8 cellular contexts compared by ENCODE assay signal in genomic region chr16:1612320-1613111, GRCh38. TPM values are rescaled to one million over a fixed set of nuclear protein-coding genes. Genes with fewer than 3 reads are reported as not detected.
DNase-seq lines count a peak whose midpoint lies in the region; ATAC-seq and TF ChIP-seq lines count a peak whose summit lies in the region.

Gene CRAMP1 (plus strand): TSS chr16:1612360. CDS start chr16:1614640, 2,280 bp downstream.

- WGBS in stomach, 5 donors = 0 to 1% (median 1%) methylated on average over 42 to 100 of the region's 101 CpGs

- TF ChIP-seq POLR2A in breast epithelium (IDR thresholded peaks at IDR 0.05) = no peak
- no peak for TF ChIP-seq POLR2A in stomach (IDR thresholded peaks at IDR 0.05)

- peaks cover 38% of the 10 kb centered on the region for H3K79me2 ChIP-seq in OCI-LY1 (ENCODE audit: insufficient read depth, low read length)

- CTCF ChIA-PET in CD8-positive, alpha-beta memory T cell (lab: Charles Lee) = interaction anchor here (2.2 kb wide), 1 partner anchor 93 kb away, joined by 8 read pairs; the partner anchor contains the start of gene MAPK8IP3

- peak within 1 kb of the TSS; percentile 80 for H3K9ac ChIP-seq in OCI-LY1 (ENCODE audit: low read length)

- H2AFZ ChIP-seq in OCI-LY1 (ENCODE audit: low read length) = no peak within 1 kb of the TSS

- H3K27me3 Mint-ChIP-seq in CD8-positive, alpha-beta memory T cell = peaks cover 15 to 17% of the 10 kb centered on the region in 2 donors

- H3K4me3 ChIP-seq in CD8-positive, alpha-beta memory T cell (ENCODE audit: low read length) = peak within 1 kb of the TSS; percentile 67
- H3K4me3 ChIP-seq in OCI-LY1 (ENCODE audit: low read depth, low read length, poor library complexity, severe bottlenecking) (peak within 1 kb of the TSS; percentile 99), breast epithelium (peak within 1 kb of the TSS; percentile 87 to 96 (median 88)), left lung (peak within 1 kb of the TSS; percentile 81 to 89), stomach (peak within 1 kb of the TSS; percentile 96 to 100 (median 98))

- peak within 1 kb of the TSS; percentile 87 to 93 (median 88) for H3K4me3 Mint-ChIP-seq in CD8-positive, alpha-beta memory T cell

- TF ChIP-seq CTCF in OCI-LY1 (IDR thresholded peaks at IDR 0.05; ENCODE audit: low read length) = no peak
- TF ChIP-seq CTCF in breast epithelium (IDR thresholded peaks at IDR 0.05) = no peak
- TF ChIP-seq CTCF in left lung (IDR thresholded peaks at IDR 0.05) = no peak
- no peak for TF ChIP-seq CTCF in stomach (IDR thresholded peaks at IDR 0.05)

- ATAC-seq in GM21786 (IDR thresholded peaks at IDR 0.05; ENCODE audit: unreplicated experiment) (peak; percentile 10), left lung (no peak), GM18909 (IDR thresholded peaks at IDR 0.05; ENCODE audit: poor library complexity, unreplicated experiment) (no peak)

- H3K27me3 ChIP-seq in CD8-positive, alpha-beta memory T cell (ENCODE audit: insufficient read depth, low read length, poor library complexity, severe bottlenecking) = peaks cover 6% of the 10 kb centered on the region
- H3K27me3 ChIP-seq in OCI-LY1 (ENCODE audit: insufficient read depth, low read length) = no peaks in the 10 kb centered on the region
- H3K27me3 ChIP-seq in breast epithelium = no peaks in the 10 kb centered on the region
- peaks cover 0 to 23% of the 10 kb centered on the region in 2 donors for H3K27me3 ChIP-seq in left lung
- no peaks in the 10 kb centered on the region for H3K27me3 ChIP-seq in stomach

- peak in 1 of 5 donors; percentile 54 for DNase-seq in CD8-positive, alpha-beta memory T cell
- DNase-seq in breast epithelium (ENCODE audit: low spot score in 2 of 2) (no peak), left lung (peak in 1 of 2 donors; percentile 36), stomach (no peak), NCI-H2107 (lab: John Stamatoyannopoulos, UW) (no peak)

- no peaks in the 10 kb centered on the region for H3K9me3 ChIP-seq in CD8-positive, alpha-beta memory T cell (ENCODE audit: low read length)
- H3K9me3 ChIP-seq in OCI-LY1 (ENCODE audit: low read length) (no peaks in the 10 kb centered on the region), breast epithelium (no peaks in the 10 kb centered on the region), left lung (no peaks in the 10 kb centered on the region), stomach (no peaks in the 10 kb centered on the region)

- H3K36me3 ChIP-seq in CD8-positive, alpha-beta memory T cell (ENCODE audit: insufficient read depth, low read length) = peaks cover 6% of the 10 kb centered on the region
- H3K36me3 ChIP-seq in OCI-LY1 (ENCODE audit: insufficient read depth, low read length) = peaks cover 23% of the 10 kb centered on the region
- no peaks in the 10 kb centered on the region for H3K36me3 ChIP-seq in breast epithelium
- H3K36me3 ChIP-seq in left lung = peaks cover 0 to 16% of the 10 kb centered on the region in 2 donors
- peaks cover 5 to 16% (median 13%) of the 10 kb centered on the region in 4 donors for H3K36me3 ChIP-seq in stomach

- intact Hi-C loops in breast epithelium (cut with DNase I; ENCODE audit: low total_unique reads) (no loop called here), left lung (cut with DNase I) (no loop called here), stomach (cut with DNase I; ENCODE audit: low total_unique reads) (no loop called here)

- H3K36me3 Mint-ChIP-seq in CD8-positive, alpha-beta memory T cell = peaks cover 8 to 25% (median 14%) of the 10 kb centered on the region in 3 donors

- peaks cover 26 to 44% (median 37%) of the 10 kb centered on the region in 3 donors for H3K4me1 Mint-ChIP-seq in CD8-positive, alpha-beta memory T cell

- no peaks in the 10 kb centered on the region for H4K20me1 ChIP-seq in OCI-LY1 (ENCODE audit: insufficient read depth, low read length)

- H3K9me2 ChIP-seq in OCI-LY1 (ENCODE audit: low read depth, low read length) = no peaks in the 10 kb centered on the region

- peak within 1 kb of the TSS; percentile 89 for H3K4me2 ChIP-seq in OCI-LY1 (ENCODE audit: low read length)

- H3K27ac Mint-ChIP-seq in CD8-positive, alpha-beta memory T cell = peak within 1 kb of the TSS; percentile 94 to 99 (median 96)

- POLR2A ChIA-PET in CD8-positive, alpha-beta memory T cell (lab: Charles Lee) = interaction anchor here (0.7 to 1.0 kb wide), 2 partner anchors 542 to 917 kb away, joined by 3 to 5 read pairs; no protein-coding TSS in a partner anchor

- peak within 1 kb of the TSS; percentile 54 for H3K27ac ChIP-seq in CD8-positive, alpha-beta memory T cell (ENCODE audit: low read depth, low read length)
- peak within 1 kb of the TSS; percentile 79 for H3K27ac ChIP-seq in OCI-LY1 (ENCODE audit: low read depth, low read length, poor library complexity, severe bottlenecking)
- peak within 1 kb of the TSS; percentile 90 to 93 for H3K27ac ChIP-seq in breast epithelium
- H3K27ac ChIP-seq in left lung = peak within 1 kb of the TSS; percentile 80 to 85
- peak within 1 kb of the TSS; percentile 78 to 93 (median 85) for H3K27ac ChIP-seq in stomach

- H3F3A ChIP-seq in OCI-LY1 (ENCODE audit: insufficient read depth, low read length) = 0 out of 2 replicates have a peak, but pooled peaks cover 5% of the 10 kb centered on the region

- H3K4me1 ChIP-seq in CD8-positive, alpha-beta memory T cell (ENCODE audit: insufficient read depth, low read length) = peaks cover 32% of the 10 kb centered on the region
- H3K4me1 ChIP-seq in OCI-LY1 (ENCODE audit: insufficient read depth, low read length, severe bottlenecking) = peaks cover 46% of the 10 kb centered on the region
- peaks cover 0 to 2% of the 10 kb centered on the region in 2 donors for H3K4me1 ChIP-seq in breast epithelium
- peaks cover 15 to 66% of the 10 kb centered on the region in 2 donors for H3K4me1 ChIP-seq in left lung
- peaks cover 45 to 73% (median 65%) of the 10 kb centered on the region in 4 donors for H3K4me1 ChIP-seq in stomach

- H3K9me3 Mint-ChIP-seq in CD8-positive, alpha-beta memory T cell = peaks cover 3 to 7% (median 4%) of the 10 kb centered on the region in 5 donors

- no peak for TF ChIP-seq EP300 in stomach (IDR thresholded peaks at IDR 0.05)

RNA-seq across cellular contexts. Expression of gene CRAMP1, which starts in this region (rescaled TPM):
- 10 to 100 TPM; 22.1 to 24.3 TPM for total RNA-seq in CD8-positive, alpha-beta memory T cell
- 3.0 TPM for polyA plus RNA-seq in CD8-positive, alpha-beta memory T cell
- total RNA-seq in breast epithelium (10 to 100 TPM in 2 of 3 donors, 1 to 10 TPM in 1; 9.6 to 13.8 (median 10.8) TPM), left lung (10 to 100 TPM; 17.3 to 18.9 TPM), stomach (10 to 100 TPM in 4 of 5 donors, 1 to 10 TPM in 1; 9.9 to 28.1 (median 14.6) TPM)
- 1 to 10 TPM; 3.4 to 4.6 (median 4.6) TPM for polyA plus RNA-seq in stomach
